Comparison of ENCODE assay signal across 9 cellular contexts in genomic region chr7:27235387-27236052, GRCh38. TPM values are rescaled to one million over a fixed set of nuclear protein-coding genes. Genes with fewer than 3 reads are reported as not detected.
DNase-seq lines count a peak whose midpoint lies in the region; ATAC-seq, FAIRE-seq and TF ChIP-seq lines count a peak whose summit lies in the region.
"Had no signal": no experiment of that assay in that cellular context is flagged by ENCODE, and none has a peak within 500 bp of the region (broad histone marks: within the 10 kb centered on the region; RNA-seq: fewer than 3 reads in every experiment).

No MANE protein-coding gene starts in this region.

- no peak for FAIRE-seq in pancreas (lab: Jason Lieb, UNC)

- H3K27ac ChIP-seq in HL-60 (replicated peaks) = no peak overlapping the region
- no peak overlapping the region for H3K27ac ChIP-seq in pancreas
- H3K27ac ChIP-seq: neutrophil had no signal

- WGBS in pancreas, 2 donors = 2 to 3% methylated on average over 48 to 54 of the region's 54 CpGs

- H3K36me3 ChIP-seq in pancreas = no peaks in the 10 kb centered on the region
- H3K36me3 ChIP-seq: neutrophil had no signal

- DNase-seq in COR-L47 (lab: John Stamatoyannopoulos, UW) (peak; percentile 77), HL-60 (ENCODE audit: low read depth in 1 of 2, low spot score in 1 of 2) (peak in 1 of 2 experiments; percentile 30), SK-N-DZ (ENCODE audit: low spot score) (peak; percentile 57), fibroblast of villous mesenchyme (ENCODE audit: low read depth) (peak; percentile 26), pancreas (peak; percentile 22 to 80 (median 49)), activated gamma-delta T cell treated with Interleukin-2 at 50 U/mL for 16 hours (no peak), NAMALWA (ENCODE audit: low spot score) (no peak)

- ATAC-seq in pancreas (peak; percentile 55 to 87 (median 84)), HG03457 (IDR thresholded peaks at IDR 0.05; ENCODE audit: unreplicated experiment) (no peak)

- H3K4me3 ChIP-seq in HL-60 (replicated peaks; ENCODE audit: insufficient read depth, low read length) = peak overlapping the region; percentile 53
- peak overlapping the region; percentile 60 for H3K4me3 ChIP-seq in fibroblast of villous mesenchyme (ENCODE audit: low read depth, low read length)
- peak overlapping the region in 3 of 4 donors; percentile 5 to 44 (median 28) for H3K4me3 ChIP-seq in pancreas

- intact Hi-C loops in pancreas (cut with DNase I) = no loop called here

- H3K4me1 ChIP-seq in pancreas = no peaks in the 10 kb centered on the region

- peak; percentile 15 for TF ChIP-seq CTCF in HL-60 (IDR thresholded peaks at IDR 0.05; ENCODE audit: insufficient read depth, low read length)
- peak; percentile 46 for TF ChIP-seq CTCF in fibroblast of villous mesenchyme (IDR thresholded peaks at IDR 0.05; ENCODE audit: insufficient read depth, low read depth, low read length)
- TF ChIP-seq CTCF in pancreas (IDR thresholded peaks at IDR 0.05) = peak in 1 of 4 donors; percentile 5

- peaks cover 47% of the 10 kb centered on the region for H3K27me3 ChIP-seq in HL-60 (ENCODE audit: insufficient read depth, poor library complexity, severe bottlenecking)
- peaks cover 0 to 13% (median 2%) of the 10 kb centered on the region in 4 donors for H3K27me3 ChIP-seq in pancreas

- H3K9me3 ChIP-seq in pancreas = no peaks in the 10 kb centered on the region
- H3K9me3 ChIP-seq: neutrophil had no signal

RNA-seq across cellular contexts. Expression of gene EVX1, which starts 7.1 kb away (rescaled TPM):
- polyA plus RNA-seq in SK-N-DZ (2014; cell fraction: cytosol; rRNA removed) = not detected in 2 replicates
- polyA plus RNA-seq in SK-N-DZ (2014; cell fraction: nucleus; rRNA removed) = not detected in 2 replicates
- total RNA-seq in fibroblast of villous mesenchyme = not detected in 2 replicates
- total RNA-seq in pancreas = not detected
- under 1 TPM in 1 of 2 donors, not detected in 1; 0.05 TPM for polyA plus RNA-seq in pancreas

RNA-seq across cellular contexts. Expression of gene HOXA13, which starts 35.6 kb away (rescaled TPM):
- not detected in 2 replicates for polyA plus RNA-seq in SK-N-DZ (2014; cell fraction: cytosol; rRNA removed)
- not detected in 2 replicates for polyA plus RNA-seq in SK-N-DZ (2014; cell fraction: nucleus; rRNA removed)
- total RNA-seq in fibroblast of villous mesenchyme (1.3 and 2.6 TPM in 2 replicates), pancreas (under 1 TPM in 1 of 6 donors, not detected in 5; 0.03 TPM)
- not detected for polyA plus RNA-seq in pancreas

RNA-seq across cellular contexts. Expression of gene HOXA11, which starts 50.5 kb away (rescaled TPM):
- not detected in 2 replicates for polyA plus RNA-seq in SK-N-DZ (2014; cell fraction: cytosol; rRNA removed)
- polyA plus RNA-seq in SK-N-DZ (2014; cell fraction: nucleus; rRNA removed) = not detected in 2 replicates
- total RNA-seq in fibroblast of villous mesenchyme (41.9 and 47.1 TPM in 2 replicates), pancreas (not detected)
- not detected for polyA plus RNA-seq in pancreas

Comparison
In these comparisons a context has a peak if more than half of its experiments do, and no peak if none do; other contexts are left out.
1. DNase-seq: peak in COR-L47 (single experiment), SK-N-DZ (single experiment), fibroblast of villous mesenchyme (single experiment) and pancreas (6 of 6); none in activated gamma-delta T cell treated with Interleukin-2 at 50 U/mL for 16 hours (single experiment) and NAMALWA (single experiment).
2. RNA of gene HOXA11, which starts 50.5 kb away (total RNA-seq): 41.9 to 47.1 TPM in fibroblast of villous mesenchyme; not detected in pancreas; every median in the first group is over 10 times any median in the second.
3. Peak in every context shown above with its lines, with median percentiles within 50 percentile points of each other: H3K4me3 ChIP-seq.